Comparison of ENCODE assay signal across 9 cellular contexts in genomic region chr20:33915726-33916331, GRCh38.
A peak's percentile ranks its signal among the peaks of the same experiment; 100 is the strongest.
DNase-seq lines count a peak whose midpoint lies in the region; ATAC-seq and TF ChIP-seq lines count a peak whose summit lies in the region.
"Had no signal": no experiment of that assay in that cellular context is flagged by ENCODE, and none has a peak within 500 bp of the region (broad histone marks: within the 10 kb centered on the region; RNA-seq: fewer than 3 reads in every experiment).

No MANE protein-coding gene starts in this region.

- H3K4me3 ChIP-seq in H7 (ENCODE audit: insufficient read depth, low read depth, low read length): no peak overlapping the region
- H3K4me3 ChIP-seq in WI38 (ENCODE audit: low read depth, low read length): no peak overlapping the region
- no peak overlapping the region for H3K4me3 ChIP-seq in cardiac fibroblast (replicated peaks in 1 of 2; ENCODE audit: low read depth in 2 of 2, low read length in 2 of 2)
- H3K4me3 ChIP-seq in lung: no peak overlapping the region

- H3K27ac ChIP-seq in lung (ENCODE audit: low read depth in 1 of 2, low read length in 1 of 2): peak overlapping the region in 1 of 2 donors; percentile 23
- H3K27ac ChIP-seq: epithelial cell of prostate had no signal

- TF ChIP-seq POLR2A in GM18505 (IDR thresholded peaks at IDR 0.05; ENCODE audit: borderline replicate concordance, extremely low read depth, insufficient read depth, insufficient read length): no peak

- H3K4me1 ChIP-seq in lung (ENCODE audit: control insufficient read depth in 2 of 2, insufficient read depth in 2 of 2, low read length in 2 of 2): peaks cover 0 to 4% of the 10 kb centered on the region in 2 donors

- peak; percentile 70 for DNase-seq in A172 (ENCODE audit: low spot score)
- DNase-seq in H7: peak; percentile 87
- DNase-seq in cardiac fibroblast (ENCODE audit: low read depth in 2 of 2): peak in 1 of 2 donors; percentile 27
- DNase-seq in lung (ENCODE audit: low spot score): no peak
- DNase-seq in stimulated activated naive CD4-positive, alpha-beta T cell treated with Interleukin-2 at 50 U/mL for 16 hours (lab: John Stamatoyannopoulos, UW): peak; percentile 44
- no peak for DNase-seq in Ammon's horn (ENCODE audit: low spot score)

- TF ChIP-seq CTCF in WI38 (IDR thresholded peaks at IDR 0.05; ENCODE audit: low read depth, low read length) (peak; percentile 42), cardiac fibroblast (IDR thresholded peaks at IDR 0.05; ENCODE audit: low read depth, low read length) (peak; percentile 61), lung (IDR thresholded peaks at IDR 0.05; ENCODE audit: control extremely low read depth, extremely low read depth) (peak; percentile 34)

- no peaks in the 10 kb centered on the region for H3K27me3 ChIP-seq in H7 (ENCODE audit: control insufficient read depth, insufficient read depth, low read length)
- H3K27me3 ChIP-seq in lung (ENCODE audit: control insufficient read depth, insufficient read depth): no peaks in the 10 kb centered on the region

- H3K36me3 ChIP-seq in H7 (replicated peaks; ENCODE audit: control insufficient read depth, insufficient read depth, low read length) (no peaks in the 10 kb centered on the region), lung (ENCODE audit: control insufficient read depth in 2 of 2, insufficient read depth in 2 of 2, low read length in 2 of 2) (no peaks in the 10 kb centered on the region)

- no peak for ATAC-seq in lung (ENCODE audit: insufficient read depth, low FRiP score)
- no peak for ATAC-seq in GM18505 (IDR thresholded peaks at IDR 0.05; ENCODE audit: unreplicated experiment)

- 79% methylated on average over 6 of the region's 6 CpGs for WGBS in lung, 2 donors

- H3K9me3 ChIP-seq in lung (ENCODE audit: control insufficient read depth in 2 of 2, insufficient read depth in 1 of 2, low read length in 1 of 2): no peaks in the 10 kb centered on the region

Comparison
In these comparisons a context has a peak if more than half of its experiments do, and no peak if none do; other contexts are left out.
1. DNase-seq: peak in A172 (single experiment), H7 (single experiment) and stimulated activated naive CD4-positive, alpha-beta T cell treated with Interleukin-2 at 50 U/mL for 16 hours (single experiment); none in lung (single experiment) and Ammon's horn (single experiment).
2. Peak in every context shown above with its lines, with median percentiles within 50 percentile points of each other: CTCF ChIP-seq.